In the genomic region with DNA sequence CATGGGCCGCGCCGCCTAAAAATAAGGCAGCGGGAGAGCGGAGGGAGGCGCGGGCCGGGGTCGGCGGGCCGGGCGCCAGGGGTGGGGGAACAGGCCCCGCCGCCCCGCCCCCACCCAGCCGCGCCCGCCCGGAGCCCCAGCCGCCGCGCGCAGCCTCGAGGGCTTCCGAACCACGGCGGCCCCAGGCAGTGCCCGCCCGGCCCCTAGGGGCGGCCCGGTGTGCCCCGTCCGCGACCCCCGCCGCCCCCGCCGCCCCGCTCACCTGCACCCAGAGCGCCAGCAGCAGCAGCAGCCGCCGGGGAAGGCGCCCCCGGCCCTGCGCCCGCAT, we compare ENCODE assay signal across 8 cellular contexts. TPM values are rescaled to one million over a fixed set of nuclear protein-coding genes. Genes with fewer than 3 reads are reported as not detected.
DNase-seq lines count a peak whose midpoint lies in the region; TF ChIP-seq lines count a peak whose summit lies in the region.

No MANE protein-coding gene starts in this region.

- H3K27ac ChIP-seq in BLaER1 (peak overlapping the region; percentile 92), dorsolateral prefrontal cortex (peak overlapping the region in 11 of 59 donors; percentile 24 to 80 (median 46)), neural cell (ENCODE audit: low read length) (no peak overlapping the region)

- in situ Hi-C loops in GM13977 (cut with MboI; ENCODE audit: low pct_unique_long_range_greater_than_20kb, low sequenced_read_pairs, unreplicated experiment): no loop called here

- H3K36me3 ChIP-seq in BLaER1: no peaks in the 10 kb centered on the region
- H3K36me3 ChIP-seq in neural cell (ENCODE audit: insufficient read depth, low read length): no peaks in the 10 kb centered on the region

- DNase-seq in LNCaP clone FGC (ENCODE audit: low read depth) (no peak), dorsolateral prefrontal cortex (no peak), cerebellum (ENCODE audit: low spot score) (no peak), GM13977 (ENCODE audit: low spot score) (no peak), DMS79 treated with DMSO at 0.1 percent for 48 hours (lab: John Stamatoyannopoulos, UW) (no peak), EL (no peak)

- H3K9ac ChIP-seq in BLaER1: peak overlapping the region; percentile 85
- peak overlapping the region; percentile 66 for H3K9ac ChIP-seq in neural cell (ENCODE audit: low read length)

- peak overlapping the region; percentile 94 for H3K4me2 ChIP-seq in BLaER1
- no peak overlapping the region for H3K4me2 ChIP-seq in neural cell (ENCODE audit: low read length)

- TF ChIP-seq CTCF in LNCaP clone FGC (IDR thresholded peaks at IDR 0.05; ENCODE audit: control insufficient read depth, extremely low read depth, insufficient read depth): no peak
- no peak for TF ChIP-seq CTCF in dorsolateral prefrontal cortex (IDR thresholded peaks at IDR 0.05 in 54 of 56, conservative IDR thresholded peaks at IDR 0.05 in 2 of 56; ENCODE audit: low read depth in 1 of 56, partially characterized antibody in 56 of 56)
- no peak for TF ChIP-seq CTCF in neural cell (IDR thresholded peaks at IDR 0.05; ENCODE audit: poor library complexity, severe bottlenecking)
- TF ChIP-seq CTCF in GM13977 (IDR thresholded peaks at IDR 0.05; ENCODE audit: extremely low read depth, insufficient read depth, missing control alignments): no peak

- no peaks in the 10 kb centered on the region for H3F3A ChIP-seq in neural cell (ENCODE audit: insufficient read depth, low read length, poor library complexity, severe bottlenecking)

- H3K4me1 ChIP-seq in BLaER1: peaks cover 90% of the 10 kb centered on the region

- intact Hi-C loops in dorsolateral prefrontal cortex (cut with DNase I): loop anchor here in 1 of 2 donors (5.0 kb wide), 1 partner anchor 76 kb away; no protein-coding TSS in a partner anchor

- H3K9me3 ChIP-seq in BLaER1: no peaks in the 10 kb centered on the region
- no peaks in the 10 kb centered on the region for H3K9me3 ChIP-seq in neural cell (ENCODE audit: low read length)

- H3K79me2 ChIP-seq in neural cell (replicated peaks; ENCODE audit: insufficient read depth, low read length): no peaks in the 10 kb centered on the region

- H2AFZ ChIP-seq in neural cell (ENCODE audit: low read depth, low read length): no peak overlapping the region

- no peak for TF ChIP-seq RAD21 in neural cell (conservative IDR thresholded peaks at IDR 0.05)

- H4K20me1 ChIP-seq in BLaER1: peaks cover 61% of the 10 kb centered on the region
- no peaks in the 10 kb centered on the region for H4K20me1 ChIP-seq in neural cell (ENCODE audit: insufficient read depth)

- no peaks in the 10 kb centered on the region for H3K27me3 ChIP-seq in BLaER1
- H3K27me3 ChIP-seq in dorsolateral prefrontal cortex: peaks cover 0 to 17% (median 0%) of the 10 kb centered on the region in 45 donors
- peaks cover 5% of the 10 kb centered on the region for H3K27me3 ChIP-seq in neural cell (ENCODE audit: insufficient read depth, low read depth, low read length)

- peak overlapping the region; percentile 78 for H3K4me3 ChIP-seq in BLaER1
- H3K4me3 ChIP-seq in LNCaP clone FGC (ENCODE audit: low read depth, low read length): peak overlapping the region; percentile 60
- H3K4me3 ChIP-seq in dorsolateral prefrontal cortex: peak overlapping the region in 58 of 59 donors; percentile 25 to 72 (median 58)
- peak overlapping the region; percentile 78 for H3K4me3 ChIP-seq in neural cell (ENCODE audit: low read length)

- no peak for TF ChIP-seq EP300 in neural cell (conservative IDR thresholded peaks at IDR 0.05; ENCODE audit: poor library complexity, severe bottlenecking)

- no peaks in the 10 kb centered on the region for H3K9me2 ChIP-seq in neural cell (ENCODE audit: insufficient read depth, low read length)

TF ChIP-seq in neural cell, 6 proteins besides CTCF, POLR2A, EP300 and RAD21:
- TF ChIP-seq REST (IDR thresholded peaks at IDR 0.05; ENCODE audit: borderline replicate concordance): no peak
- no peak for TF ChIP-seq TAF1 (IDR thresholded peaks at IDR 0.05; ENCODE audit: low read depth)
- TF ChIP-seq POLR2AphosphoS5 (IDR thresholded peaks at IDR 0.05): no peak
- TF ChIP-seq MXI1 (conservative IDR thresholded peaks at IDR 0.05; ENCODE audit: poor library complexity, severe bottlenecking): no peak
- TF ChIP-seq EZH2 (IDR thresholded peaks at IDR 0.05; ENCODE audit: borderline replicate concordance, insufficient read depth, low read length, poor library complexity, severe bottlenecking): no peak
- TF ChIP-seq SMC3 (conservative IDR thresholded peaks at IDR 0.05; ENCODE audit: poor library complexity): no peak
TF ChIP-seq in neural cell: peak in this region for 0.

RNA-seq across cellular contexts. Expression of gene JAG2, which starts 0.5 kb away (rescaled TPM):
- total RNA-seq in dorsolateral prefrontal cortex (10 to 100 TPM; 15.2 to 59.3 (median 34.5) TPM), cerebellum (16.8 TPM)
- polyA plus RNA-seq in neural cell: 20.3 and 31.5 TPM in 2 replicates
- polyA minus RNA-seq in neural cell: 14.9 and 24.8 TPM in 2 replicates

RNA-seq across cellular contexts. Expression of gene NUDT14, which starts 13.1 kb away (rescaled TPM):
- total RNA-seq in dorsolateral prefrontal cortex: 10 to 100 TPM; 29.1 to 76.6 (median 47.9) TPM
- polyA plus RNA-seq in neural cell: 33.7 and 55.0 TPM in 2 replicates
- polyA minus RNA-seq in neural cell: 16.1 and 17.0 TPM in 2 replicates
- total RNA-seq in cerebellum: 9.7 TPM
